Comparison of ENCODE assay signal across 14 cellular contexts in genomic region chr1:61120998-61121397, GRCh38. TPM values are rescaled to one million over a fixed set of nuclear protein-coding genes. Genes with fewer than 3 reads are reported as not detected.
DNase-seq lines count a peak whose midpoint lies in the region; ATAC-seq and TF ChIP-seq lines count a peak whose summit lies in the region.
"Had no signal": no experiment of that assay in that cellular context is flagged by ENCODE, and none has a peak within 500 bp of the region (broad histone marks: within the 10 kb centered on the region; RNA-seq: fewer than 3 reads in every experiment).

No MANE protein-coding gene starts in this region.

- H3K36me3 ChIP-seq in SK-N-MC (ENCODE audit: insufficient read depth, low read length) = no peaks in the 10 kb centered on the region
- H3K36me3 ChIP-seq in fibroblast of lung (ENCODE audit: control insufficient read depth, insufficient read depth, low read length) = no peaks in the 10 kb centered on the region
- H3K36me3 ChIP-seq: BLaER1 had no signal

- H3K9me3 Mint-ChIP-seq in nephron = no peaks in the 10 kb centered on the region

- peak overlapping the region; percentile 87 for H3K4me2 ChIP-seq in fibroblast of lung (ENCODE audit: extremely low read depth, insufficient read depth, low read length)
- H3K4me2 ChIP-seq: BLaER1 had no signal

- TF ChIP-seq CTCF in fibroblast of lung (conservative IDR thresholded peaks at IDR 0.05 in 1 of 2, IDR thresholded peaks at IDR 0.05 in 1 of 2; ENCODE audit: low read depth in 1 of 2, low read length in 2 of 2) (no peak), nephron (IDR thresholded peaks at IDR 0.05; ENCODE audit: unreplicated experiment in 3 of 3) (no peak)

- H3K36me3 Mint-ChIP-seq in nephron (ENCODE audit: low read depth) = peaks cover under 1% of the 10 kb centered on the region

- no peaks in the 10 kb centered on the region for H4K20me1 ChIP-seq in fibroblast of lung (ENCODE audit: control insufficient read depth, extremely low read depth, insufficient read depth, low read length)
- H4K20me1 ChIP-seq: BLaER1 had no signal

- peak overlapping the region in 2 of 3 experiments; percentile 33 to 74 for H3K27ac Mint-ChIP-seq in nephron

- H3K4me3 ChIP-seq in SK-N-MC (peak overlapping the region; percentile 63), fibroblast of lung (replicated peaks in 1 of 4; ENCODE audit: control extremely low read depth in 1 of 4, insufficient read depth in 1 of 4, low read depth in 3 of 4, low read length in 4 of 4) (peak overlapping the region in 2 of 4 experiments; percentile 27 to 33)
- H3K4me3 ChIP-seq: BLaER1, GM12878 had no signal

- H3K4me1 Mint-ChIP-seq in nephron = peaks cover 78% of the 10 kb centered on the region

- H3K27me3 Mint-ChIP-seq in nephron (ENCODE audit: low read depth) = no peaks in the 10 kb centered on the region

- no peaks in the 10 kb centered on the region for H3K4me1 ChIP-seq in fibroblast of lung (ENCODE audit: control insufficient read depth, extremely low read depth, insufficient read depth, low read length)
- H3K4me1 ChIP-seq: BLaER1 had no signal

- H3K9ac ChIP-seq in SK-N-MC (ENCODE audit: insufficient read length) = peak overlapping the region; percentile 64
- no peak overlapping the region for H3K9ac ChIP-seq in fibroblast of lung (ENCODE audit: insufficient read depth, low read length)
- H3K9ac ChIP-seq: BLaER1 had no signal

- peak overlapping the region in 2 of 3 experiments; percentile 0 to 21 for H3K4me3 Mint-ChIP-seq in nephron

- DNase-seq in AG08395 (ENCODE audit: low spot score) = peak; percentile 6
- DNase-seq in SK-N-MC (ENCODE audit: low read depth, low spot score) = no peak
- peak in 1 of 2 donors; percentile 65 for DNase-seq in fibroblast of lung (ENCODE audit: low read depth in 2 of 2)
- DNase-seq in NCI-H187 treated with DMSO at 0.1 percent for 48 hours (lab: John Stamatoyannopoulos, UW) = no peak
- DNase-seq in activated naive CD4-positive, alpha-beta T cell (lab: John Stamatoyannopoulos, UW) = no peak
- DNase-seq: foreskin melanocyte; NCI-H446 treated with DMSO at 0.1 percent for 48 hours; occipital lobe; stimulated activated CD8-positive, alpha-beta memory T cell treated with anti-CD3 and anti-CD28 coated beads, Interleukin-4, amount 100 ng/mL, for 48 hours had no signal

- ATAC-seq in GM21576 (IDR thresholded peaks at IDR 0.05; ENCODE audit: unreplicated experiment) = no peak
- ATAC-seq in HG03025 (IDR thresholded peaks at IDR 0.05; ENCODE audit: low FRiP score, unreplicated experiment) = no peak
- ATAC-seq: GM12878 had no signal

- H3K27ac ChIP-seq in SK-N-MC (peak overlapping the region; percentile 93), fibroblast of lung (ENCODE audit: insufficient read depth, low read length) (no peak overlapping the region)
- H3K27ac ChIP-seq: BLaER1 had no signal

- H3K9me3 ChIP-seq in SK-N-MC (ENCODE audit: low read depth, low read length) (no peaks in the 10 kb centered on the region), fibroblast of lung (ENCODE audit: control insufficient read depth, insufficient read depth, low read depth, low read length) (no peaks in the 10 kb centered on the region)
- H3K9me3 ChIP-seq: BLaER1 had no signal

- no peak overlapping the region for H2AFZ ChIP-seq in fibroblast of lung (ENCODE audit: low read length)

- H3K79me2 ChIP-seq in fibroblast of lung (ENCODE audit: control insufficient read depth, insufficient read depth, low read length) = no peaks in the 10 kb centered on the region

- H3K27me3 ChIP-seq in fibroblast of lung (ENCODE audit: control insufficient read depth, insufficient read depth, low read length) = no peaks in the 10 kb centered on the region
- H3K27me3 ChIP-seq: BLaER1 had no signal

RNA-seq across cellular contexts. Expression of gene NFIA, which starts 38.6 kb away (rescaled TPM):
- total RNA-seq in fibroblast of lung = 5.4 TPM in 2 replicates
- 10.9 and 11.0 TPM in 2 replicates for polyA plus RNA-seq in fibroblast of lung
- 3.9 and 5.6 TPM in 2 replicates for polyA plus RNA-seq in fibroblast of lung (2012)
- polyA minus RNA-seq in fibroblast of lung (ENCODE audit: low replicate concordance) = 22.5 and 43.5 TPM in 2 replicates
